8 cellular contexts compared by ENCODE assay signal in the genomic region with DNA sequence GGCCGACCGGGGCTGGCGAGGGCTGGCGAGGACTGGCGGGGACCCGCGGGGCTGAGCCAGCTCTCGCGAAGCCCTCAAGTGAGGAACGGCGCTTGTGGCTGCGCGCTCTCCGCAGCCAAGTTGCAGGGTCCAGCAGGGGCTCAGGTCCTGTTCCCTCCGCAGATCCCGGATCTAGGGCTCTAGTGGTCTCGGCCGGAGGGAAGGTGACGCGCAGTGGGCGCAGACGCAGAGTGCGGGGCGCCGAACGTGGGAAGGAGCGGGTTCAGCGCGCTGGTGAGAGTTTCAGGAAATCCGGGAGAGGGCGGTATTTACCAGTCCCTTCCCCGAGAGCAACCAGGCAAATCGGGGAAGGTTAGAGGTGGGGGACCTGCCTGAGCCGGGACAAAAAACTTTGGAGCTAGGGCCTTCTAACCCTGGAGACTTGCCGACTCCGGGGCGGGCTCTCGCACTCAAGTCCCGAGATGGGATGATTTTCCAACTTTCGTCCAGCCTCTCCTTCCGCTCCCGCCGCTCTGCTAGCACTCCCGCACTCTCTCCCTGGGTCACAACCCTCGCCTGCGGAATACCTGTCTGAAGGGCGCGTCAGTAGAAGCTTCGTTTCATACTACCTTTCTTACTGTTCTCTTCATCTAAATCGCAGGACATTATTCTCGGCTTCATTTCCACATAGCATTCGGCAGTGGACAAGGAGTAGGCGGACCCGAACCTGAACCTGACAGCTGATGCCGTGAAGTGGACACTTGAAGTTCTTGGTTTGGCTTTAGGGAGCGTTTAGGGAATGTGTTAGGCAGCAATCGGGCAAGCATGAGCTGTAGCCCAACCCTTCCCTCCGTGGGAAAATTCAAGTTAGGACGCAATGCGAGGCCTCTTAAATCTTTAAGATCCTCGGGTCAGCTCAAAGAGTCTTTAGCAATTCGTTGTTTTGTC. TPM values are rescaled to one million over a fixed set of nuclear protein-coding genes. Genes with fewer than 3 reads are reported as not detected.
DNase-seq lines count a peak whose midpoint lies in the region; ATAC-seq and TF ChIP-seq lines count a peak whose summit lies in the region.
"Had no signal": no experiment of that assay in that cellular context is flagged by ENCODE, and none has a peak within 500 bp of the region (broad histone marks: within the 10 kb centered on the region; RNA-seq: fewer than 3 reads in every experiment).

No MANE protein-coding gene starts in this region.

- peak overlapping the region; percentile 76 to 95 for H3K27ac ChIP-seq in esophagus (ENCODE audit: low read depth in 2 of 2, low read length in 1 of 2)
- H3K27ac ChIP-seq in substantia nigra (ENCODE audit: low read depth, low read length, poor library complexity, severe bottlenecking), result no peak overlapping the region

- DNase-seq in HK-2 (ENCODE audit: unreplicated experiment) (peak; percentile 47), NCI-H524 (lab: John Stamatoyannopoulos, UW) (peak; percentile 89 to 91), omental fat pad (ENCODE audit: low spot score) (no peak), substantia nigra (lab: John Stamatoyannopoulos, UW) (no peak), anterior cingulate cortex (lab: John Stamatoyannopoulos, UW) (no peak)
- DNase-seq: activated B cell treated with CpG ODN at 0.5 μM for 24 hours had no signal

- peak overlapping the region; percentile 62 to 66 for H3K4me3 ChIP-seq in esophagus (ENCODE audit: low read depth in 1 of 2, low read length in 2 of 2)

- WGBS in esophagus, 2 donors, result 2 to 4% methylated on average over 62 of the region's 62 CpGs

- H3K4me1 ChIP-seq in esophagus (ENCODE audit: control insufficient read depth in 2 of 2, insufficient read depth in 2 of 2, low read length in 1 of 2), result peaks cover 0 to 2% of the 10 kb centered on the region in 2 donors

- peak; percentile 62 for ATAC-seq in omental fat pad (ENCODE audit: low FRiP score)
- no peak for ATAC-seq in HG03457 (IDR thresholded peaks at IDR 0.05; ENCODE audit: unreplicated experiment)

- H3K27me3 ChIP-seq in esophagus (ENCODE audit: control insufficient read depth in 1 of 2, insufficient read depth in 2 of 2, low read length in 2 of 2), result peaks cover 0 to 3% of the 10 kb centered on the region in 2 donors

- TF ChIP-seq CTCF in omental fat pad (IDR thresholded peaks at IDR 0.05), result no peak

- H3K9me3 ChIP-seq in esophagus (ENCODE audit: control insufficient read depth in 2 of 2, insufficient read depth in 1 of 2, low read depth in 1 of 2, low read length in 1 of 2), result no peaks in the 10 kb centered on the region

- H3K36me3 ChIP-seq in esophagus (ENCODE audit: control insufficient read depth in 2 of 2, insufficient read depth in 2 of 2, low read length in 1 of 2), result no peaks in the 10 kb centered on the region

RNA-seq across cellular contexts. Expression of a gene that starts 13.6 kb away (rescaled TPM):
- polyA plus RNA-seq in esophagus, result 10 to 100 TPM; 51.9 to 78.7 TPM
- total RNA-seq in omental fat pad, result not detected
- total RNA-seq: activated B cell treated with CpG ODN at 0.5 μM for 24 hours had no signal

Comparison
In these comparisons a context has a peak if more than half of its experiments do, and no peak if none do; other contexts are left out.
1. DNase-seq: peak in HK-2 (single experiment) and NCI-H524 (2 of 2); none in omental fat pad (single experiment), substantia nigra (0 of 49) and anterior cingulate cortex (0 of 58).